Comparison of ENCODE assay signal across 14 cellular contexts in the genomic region with DNA sequence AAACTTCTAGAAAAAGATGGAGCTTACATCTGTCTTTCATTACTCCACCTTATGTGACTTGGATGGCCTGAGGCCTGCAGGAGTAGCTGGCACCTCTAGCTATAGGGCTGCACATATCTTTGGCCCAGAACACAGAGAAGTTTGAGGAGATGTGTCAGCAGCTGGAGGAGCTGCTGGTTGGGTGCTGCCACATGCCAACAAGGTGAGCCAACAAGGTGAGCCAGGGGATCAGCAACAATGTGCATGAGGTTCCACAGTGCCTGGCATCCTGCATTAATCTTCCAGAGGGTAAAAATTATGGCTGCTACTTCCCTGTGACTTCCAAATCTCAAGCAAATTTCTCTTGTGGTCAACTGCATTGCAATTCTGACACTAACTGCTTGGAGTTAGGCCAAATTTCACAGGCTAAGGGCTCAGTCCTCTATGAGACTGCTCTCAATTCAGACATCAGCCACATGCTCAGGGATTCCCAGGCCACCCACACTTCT. TPM values are rescaled to one million over a fixed set of nuclear protein-coding genes. Genes with fewer than 3 reads are reported as not detected.
DNase-seq lines count a peak whose midpoint lies in the region; ATAC-seq and TF ChIP-seq lines count a peak whose summit lies in the region.
"Had no signal": no experiment of that assay in that cellular context is flagged by ENCODE, and none has a peak within 500 bp of the region (broad histone marks: within the 10 kb centered on the region; RNA-seq: fewer than 3 reads in every experiment).

No MANE protein-coding gene starts in this region.

- H3K14ac ChIP-seq in IMR-90 (replicated peaks; ENCODE audit: low read depth, low read length) = no peak overlapping the region

- TF ChIP-seq CTCF in IMR-90 (conservative IDR thresholded peaks at IDR 0.05; ENCODE audit: low read depth, low read length) (no peak), lower lobe of right lung (IDR thresholded peaks at IDR 0.05) (no peak)

- H3K79me1 ChIP-seq in IMR-90 (ENCODE audit: low read depth in 1 of 2, low read length in 2 of 2) = no peaks in the 10 kb centered on the region; a peak in 1 of 4 replicates

- peaks cover 2% of the 10 kb centered on the region; the same call in 1 of the 2 replicates for H3K9me1 ChIP-seq in IMR-90 (ENCODE audit: insufficient read depth, low read length)

- dilution Hi-C loops in IMR-90 (cut with HindIII; ENCODE audit: low sequenced_read_pairs, unreplicated experiment) = no loop called here

- no peak overlapping the region for H4K91ac ChIP-seq in IMR-90 (ENCODE audit: insufficient read depth, low read depth, low read length)

- intact Hi-C loops in IMR-90 (cut with micrococcal nuclease) = no loop called here
- intact Hi-C loops in left ventricle myocardium superior (cut with micrococcal nuclease) = no loop called here
- intact Hi-C loops in lower lobe of right lung (cut with DNase I) = no loop called here

- TF ChIP-seq POLR2A in IMR-90 (IDR thresholded peaks at IDR 0.05; ENCODE audit: low read depth, low read length) = no peak

- H2BK120ac ChIP-seq in IMR-90 (ENCODE audit: low read depth, low read length) = no peak overlapping the region

- POLR2A ChIA-PET in IMR-90 (lab: Charles Lee; ENCODE audit: unreplicated experiment) = no interaction called here

- H3K27ac ChIP-seq in IMR-90 (ENCODE audit: insufficient read depth, low read length) = no peak overlapping the region
- H3K27ac ChIP-seq in lower lobe of right lung = no peak overlapping the region
- H3K27ac ChIP-seq: tibial nerve had no signal

- no peak overlapping the region for H2AK9ac ChIP-seq in IMR-90 (replicated peaks; ENCODE audit: low read depth, low read length, poor library complexity)

- H3K9ac ChIP-seq in IMR-90 (ENCODE audit: low read depth, low read length) = no peak overlapping the region

- no peak for TF ChIP-seq RAD21 in IMR-90 (IDR thresholded peaks at IDR 0.05; ENCODE audit: low read length)

- peak; percentile 21 for DNase-seq in AG20443 (ENCODE audit: low spot score)
- DNase-seq in IMR-90 = peak; percentile 33
- peak; percentile 85 for DNase-seq in astrocyte of the hippocampus (ENCODE audit: low read depth, low spot score)
- no peak for DNase-seq in left ventricle myocardium superior
- no peak for DNase-seq in HuH-7.5 (ENCODE audit: low spot score)
- no peak for DNase-seq in lower lobe of right lung
- DNase-seq: activated effector memory CD4-positive, alpha-beta T cell treated with Interleukin-2 at 50 U/mL for 16 hours; Caco-2; effector CD8-positive, alpha-beta T cell; NCI-H2171 treated with DMSO at 0.1 percent for 48 hours had no signal

- BruUV-seq in IMR-90 (replicated peaks; lab: Mats Ljungman, UMichigan) = no TSS peak

- ATAC-seq in IMR-90 (ENCODE audit: low read depth) = 0 out of 2 replicates have a peak, but pooled peaks have one; percentile 11
- ATAC-seq in left ventricle myocardium superior = peak; percentile 53
- no peak for ATAC-seq in HG03442 (IDR thresholded peaks at IDR 0.05; ENCODE audit: unreplicated experiment)
- no peak for ATAC-seq in lower lobe of right lung
- no peak for ATAC-seq in GM19452 (IDR thresholded peaks at IDR 0.05; ENCODE audit: unreplicated experiment)
- ATAC-seq: stimulated activated effector memory CD8-positive, alpha-beta T cell treated with anti-CD3 and anti-CD28 coated beads, Interleukin-12 subunit alpha, Interleukin-12 subunit beta, amount 100 ng/mL, for 72 hours had no signal

- no peak overlapping the region for H2BK5ac ChIP-seq in IMR-90 (ENCODE audit: low read depth, low read length, poor library complexity, severe bottlenecking)

- no peak overlapping the region for H2AFZ ChIP-seq in IMR-90 (replicated peaks; ENCODE audit: low read length, poor library complexity)

- H3K4me1 ChIP-seq in IMR-90 (ENCODE audit: control insufficient read depth, insufficient read depth, low read length) = no peaks in the 10 kb centered on the region; the same call in 1 of the 2 replicates
- H3K4me1 ChIP-seq in lower lobe of right lung = no peaks in the 10 kb centered on the region
- H3K4me1 ChIP-seq: Caco-2 had no signal

- no peak overlapping the region for H2BK15ac ChIP-seq in IMR-90 (ENCODE audit: low read depth, low read length)

- no peak overlapping the region for H2BK20ac ChIP-seq in IMR-90 (ENCODE audit: low read depth, low read length)

- no peaks in the 10 kb centered on the region for H4K20me1 ChIP-seq in IMR-90 (ENCODE audit: insufficient read depth, low read length)

- no peak overlapping the region for H4K8ac ChIP-seq in IMR-90 (ENCODE audit: low read depth in 2 of 2, low read length in 2 of 2)

- H3K4me2 ChIP-seq in IMR-90 (ENCODE audit: low read depth, low read length) = no peak overlapping the region

- H3K4me3 ChIP-seq in IMR-90 (ENCODE audit: insufficient read depth, low read depth, low read length) = no peak overlapping the region
- H3K4me3 ChIP-seq in lower lobe of right lung = no peak overlapping the region
- H3K4me3 ChIP-seq: tibial nerve had no signal

- H3K36me3 ChIP-seq in IMR-90 (ENCODE audit: control insufficient read depth, insufficient read depth, low read length) (peaks cover 11% of the 10 kb centered on the region), lower lobe of right lung (peaks cover 8% of the 10 kb centered on the region)

- no peaks in the 10 kb centered on the region for H3K27me3 ChIP-seq in IMR-90 (ENCODE audit: control insufficient read depth, insufficient read depth, low read length)
- H3K27me3 ChIP-seq in lower lobe of right lung (ENCODE audit: low read depth) = no peaks in the 10 kb centered on the region
- H3K27me3 ChIP-seq: tibial nerve had no signal

- in situ Hi-C loops in IMR-90 (cut with MboI; ENCODE audit: low sequenced_read_pairs) = no loop called here

- no peak overlapping the region for H3K23ac ChIP-seq in IMR-90 (ENCODE audit: low read depth, low read length)

- H2AK5ac ChIP-seq in IMR-90 (ENCODE audit: low read depth, low read length) = no peak overlapping the region

- H3K18ac ChIP-seq in IMR-90 (ENCODE audit: low read depth, low read length) = no peak overlapping the region

- no peak overlapping the region for H3K4ac ChIP-seq in IMR-90 (ENCODE audit: low read depth, low read length)

- H3K56ac ChIP-seq in IMR-90 (ENCODE audit: extremely low read depth, insufficient read depth, low read length) = no peak overlapping the region

- no peak overlapping the region for H4K5ac ChIP-seq in IMR-90 (ENCODE audit: low read depth, low read length)

- no peaks in the 10 kb centered on the region for H3K9me3 ChIP-seq in IMR-90 (ENCODE audit: control insufficient read depth, insufficient read depth, low read length)
- H3K9me3 ChIP-seq in lower lobe of right lung = no peaks in the 10 kb centered on the region
- H3K9me3 ChIP-seq: Caco-2, tibial nerve had no signal

- CTCF ChIA-PET in IMR-90 (lab: Yijun Ruan, JAX) = no interaction called here

TF ChIP-seq in IMR-90, 13 proteins besides CTCF, POLR2A, EP300 and RAD21:
- TF ChIP-seq MAZ (IDR thresholded peaks at IDR 0.05; ENCODE audit: borderline replicate concordance, low read depth, low read length) = no peak
- no peak for TF ChIP-seq NFE2L2 (IDR thresholded peaks at IDR 0.05; ENCODE audit: low read depth, low read length)
- TF ChIP-seq CEBPB (IDR thresholded peaks at IDR 0.05; ENCODE audit: low read depth, low read length) = no peak

RNA-seq across cellular contexts. Expression of gene RBM7, which starts 16.0 kb away (rescaled TPM):
- total RNA-seq in IMR-90 (2012; rRNA removed) = 110 and 111 TPM in 2 replicates
- polyA plus RNA-seq in IMR-90 (2012; rRNA removed) = 24.4 and 27.8 TPM in 2 replicates
- 6.6 and 7.7 TPM in 2 replicates for polyA plus RNA-seq in IMR-90 (2012; cell fraction: cytosol; rRNA removed)
- 2.7 and 18.4 TPM in 2 replicates for polyA plus RNA-seq in IMR-90 (2012; cell fraction: nucleus; rRNA removed; ENCODE audit: low replicate concordance)
- 20.4 TPM for total RNA-seq in left ventricle myocardium superior
- 25.8 TPM for total RNA-seq in lower lobe of right lung

RNA-seq across cellular contexts. Expression of gene C11orf71, which starts 16.2 kb away (rescaled TPM):
- total RNA-seq in IMR-90 (2012; rRNA removed) (2.3 and 3.6 TPM in 2 replicates), left ventricle myocardium superior (9.4 TPM), lower lobe of right lung (8.7 TPM)
- 3.0 and 3.7 TPM in 2 replicates for polyA plus RNA-seq in IMR-90 (2012; rRNA removed)
- polyA plus RNA-seq in IMR-90 (2012; cell fraction: cytosol; rRNA removed) = 5.4 and 6.8 TPM in 2 replicates
- polyA plus RNA-seq in IMR-90 (2012; cell fraction: nucleus; rRNA removed; ENCODE audit: low replicate concordance) = 5.2 TPM in 2 replicates

RNA-seq across cellular contexts. Expression of gene REXO2, which starts 22.8 kb away (rescaled TPM):
- total RNA-seq in IMR-90 (2012; rRNA removed) (179 and 276 TPM in 2 replicates), left ventricle myocardium superior (161 TPM), lower lobe of right lung (67.5 TPM)
- 255 and 257 TPM in 2 replicates for polyA plus RNA-seq in IMR-90 (2012; rRNA removed)
- 284 and 311 TPM in 2 replicates for polyA plus RNA-seq in IMR-90 (2012; cell fraction: cytosol; rRNA removed)
- 112 and 307 TPM in 2 replicates for polyA plus RNA-seq in IMR-90 (2012; cell fraction: nucleus; rRNA removed; ENCODE audit: low replicate concordance)

Comparison
In these comparisons a context has a peak if more than half of its experiments do, and no peak if none do; other contexts are left out.
1. DNase-seq: peak in AG20443 (single experiment), IMR-90 (single experiment) and astrocyte of the hippocampus (single experiment); none in left ventricle myocardium superior (single experiment), HuH-7.5 (single experiment) and lower lobe of right lung (single experiment).
2. ATAC-seq: peak in IMR-90 (single experiment) and left ventricle myocardium superior (single experiment); none in HG03442 (single experiment), lower lobe of right lung (0 of 2) and GM19452 (single experiment).